In the genomic region with DNA sequence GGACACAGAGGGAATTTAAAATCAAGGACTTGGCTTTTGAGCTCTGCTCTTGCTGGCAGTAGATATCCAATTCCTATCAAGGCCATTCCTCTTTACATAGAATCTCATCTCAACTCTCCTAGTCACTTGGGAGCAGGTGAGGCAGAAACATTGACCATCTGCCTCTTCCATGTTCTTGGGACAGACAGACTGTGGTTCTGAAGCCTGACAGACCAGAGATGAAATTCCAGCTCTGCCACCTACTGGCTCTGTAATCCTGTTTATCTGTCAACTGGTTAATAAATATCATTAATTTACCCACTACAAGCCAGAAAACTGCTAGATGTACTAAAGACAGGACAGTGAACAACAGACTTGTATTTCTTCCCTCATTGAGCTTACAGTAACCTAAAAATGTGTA, we compare ENCODE assay signal across 1 cellular context.
TF ChIP-seq lines count a peak whose summit lies in the region.

No MANE protein-coding gene starts in this region.

TF ChIP-seq in H1, 55 proteins besides CTCF, POLR2A, EP300 and RAD21:
- TF ChIP-seq E2F6 (IDR thresholded peaks at IDR 0.05) (no peak), TEAD4 (IDR thresholded peaks at IDR 0.05; ENCODE audit: low read depth, low read length) (no peak), KDM5A (IDR thresholded peaks at IDR 0.05; ENCODE audit: low read length) (no peak), BCL11A (IDR thresholded peaks at IDR 0.05; ENCODE audit: low read depth in 2 of 2, low read length in 2 of 2) (no peak), NANOG (IDR thresholded peaks at IDR 0.05; ENCODE audit: insufficient read depth, low read depth, low read length, poor library complexity, severe bottlenecking) (no peak), ZNF274 (IDR thresholded peaks at IDR 0.05; ENCODE audit: borderline replicate concordance, extremely low read depth, low read length) (no peak), BRCA1 (IDR thresholded peaks at IDR 0.05; ENCODE audit: low read depth, low read length) (no peak)
